8 cellular contexts compared by ENCODE assay signal in the genomic region with DNA sequence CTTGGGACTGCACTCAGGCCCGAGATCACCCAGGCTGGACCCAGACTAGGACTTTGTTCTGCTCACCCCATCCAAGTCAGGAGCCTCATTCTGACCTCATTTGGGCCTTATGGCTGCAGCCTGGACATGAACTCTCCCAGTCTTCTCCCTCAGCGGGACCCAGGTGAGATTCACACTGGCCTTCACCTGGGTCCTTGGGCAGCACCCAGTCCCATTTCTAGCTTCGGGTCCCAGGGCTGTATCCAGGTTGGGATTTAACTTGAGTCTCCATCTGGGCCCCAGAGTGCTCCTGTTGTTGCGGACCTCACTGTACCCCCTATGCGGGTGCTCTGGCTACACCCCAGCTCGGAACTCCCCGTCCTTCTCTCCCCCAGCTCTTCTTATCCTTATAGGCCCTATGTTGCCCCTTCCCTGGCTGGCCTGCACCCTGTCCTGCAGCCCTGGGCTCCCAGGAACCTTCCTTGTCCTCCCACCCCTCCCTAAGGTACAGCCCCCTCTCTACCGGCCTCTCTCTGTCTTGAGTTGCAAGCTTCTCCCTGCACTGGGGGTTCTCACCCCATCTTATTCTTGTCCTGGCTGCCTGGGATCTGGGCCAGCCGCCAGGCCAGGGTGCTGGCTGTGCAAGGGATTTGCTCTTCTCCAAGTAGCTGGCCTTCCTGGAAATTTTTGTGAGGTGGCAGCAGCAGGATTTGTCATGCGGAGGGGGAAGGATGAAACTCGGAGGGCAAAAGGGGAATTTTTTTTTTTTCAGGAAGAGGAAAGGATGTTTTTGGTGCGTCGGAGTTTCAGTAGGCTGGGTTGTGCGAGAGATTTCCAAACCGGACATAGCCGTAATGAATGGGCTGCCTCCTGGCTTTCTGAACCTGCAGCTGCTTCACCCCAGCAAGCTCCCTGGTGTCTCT. TPM values are rescaled to one million over a fixed set of nuclear protein-coding genes. Genes with fewer than 3 reads are reported as not detected.
DNase-seq lines count a peak whose midpoint lies in the region; ATAC-seq and TF ChIP-seq lines count a peak whose summit lies in the region.

No MANE protein-coding gene starts in this region.

- H4K20me1 ChIP-seq in neural cell (ENCODE audit: insufficient read depth): no peaks in the 10 kb centered on the region

- H3K4me1 ChIP-seq in SJCRH30: peaks cover 35% of the 10 kb centered on the region

- H3F3A ChIP-seq in neural cell (ENCODE audit: insufficient read depth, low read length, poor library complexity, severe bottlenecking): no peaks in the 10 kb centered on the region

- intact Hi-C loops in Right ventricle myocardium superior (cut with DNase I) (loop anchor here (10.0 kb wide), 1 partner anchor 241 kb away; a partner anchor contains a TSS), cardiac septum (cut with DNase I) (loop anchor here (2.0 to 5.0 kb wide), 4 partner anchors 92 to 243 kb away; a partner anchor contains a TSS)

- no peaks in the 10 kb centered on the region for H3K9me2 ChIP-seq in neural cell (ENCODE audit: insufficient read depth, low read length)

- TF ChIP-seq RAD21 in neural cell (conservative IDR thresholded peaks at IDR 0.05): no peak

- H3K4me2 ChIP-seq in neural cell (ENCODE audit: low read length): peak overlapping the region; percentile 77

- no peak for TF ChIP-seq EP300 in neural cell (conservative IDR thresholded peaks at IDR 0.05; ENCODE audit: poor library complexity, severe bottlenecking)

- no peak for TF ChIP-seq CTCF in epithelial cell of esophagus (IDR thresholded peaks at IDR 0.05; ENCODE audit: insufficient read depth, low read depth, low read length, missing control alignments)
- peak; percentile 13 for TF ChIP-seq CTCF in neural cell (IDR thresholded peaks at IDR 0.05; ENCODE audit: poor library complexity, severe bottlenecking)

- H3K79me2 ChIP-seq in neural cell (replicated peaks; ENCODE audit: insufficient read depth, low read length): peaks cover 26% of the 10 kb centered on the region

- H3K36me3 ChIP-seq in SJCRH30 (no peaks in the 10 kb centered on the region), neural cell (ENCODE audit: insufficient read depth, low read length) (no peaks in the 10 kb centered on the region)

- peak overlapping the region; percentile 32 for H2AFZ ChIP-seq in neural cell (ENCODE audit: low read depth, low read length)

- H3K9ac ChIP-seq in neural cell (ENCODE audit: low read length): peak overlapping the region; percentile 71

- H3K9me3 ChIP-seq in SJCRH30 (replicated peaks) (no peaks in the 10 kb centered on the region), neural cell (ENCODE audit: low read length) (no peaks in the 10 kb centered on the region)

- no peak overlapping the region for H3K27ac ChIP-seq in SJCRH30
- H3K27ac ChIP-seq in neural cell (ENCODE audit: low read length): no peak overlapping the region

- ATAC-seq in Right ventricle myocardium superior (ENCODE audit: poor library complexity) (no peak), GM18511 (IDR thresholded peaks at IDR 0.05; ENCODE audit: unreplicated experiment) (no peak)

- H3K4me3 ChIP-seq in SJCRH30 (peak overlapping the region; percentile 78), epithelial cell of esophagus (ENCODE audit: low read length) (peak overlapping the region; percentile 74), neural cell (ENCODE audit: low read length) (peak overlapping the region; percentile 93)

- DNase-seq in Right ventricle myocardium superior: peak; percentile 67
- no peak for DNase-seq in cardiac septum (ENCODE audit: low spot score)
- DNase-seq in SJCRH30: peak in 1 of 2 experiments; percentile 66
- peak; percentile 61 for DNase-seq in epithelial cell of esophagus (ENCODE audit: low read depth)
- DNase-seq in NCI-H1930 (lab: John Stamatoyannopoulos, UW): no peak
- DNase-seq in T-helper 9 cell: no peak

- H3K27me3 ChIP-seq in SJCRH30: 0 out of 2 replicates have a peak, but pooled peaks cover under 1% of the 10 kb centered on the region
- H3K27me3 ChIP-seq in neural cell (ENCODE audit: insufficient read depth, low read depth, low read length): no peaks in the 10 kb centered on the region

TF ChIP-seq in neural cell, 6 proteins besides CTCF, POLR2A, EP300 and RAD21:
- TF ChIP-seq MXI1 (conservative IDR thresholded peaks at IDR 0.05; ENCODE audit: poor library complexity, severe bottlenecking) (no peak), POLR2AphosphoS5 (IDR thresholded peaks at IDR 0.05) (no peak), TAF1 (IDR thresholded peaks at IDR 0.05; ENCODE audit: low read depth) (no peak), SMC3 (conservative IDR thresholded peaks at IDR 0.05; ENCODE audit: poor library complexity) (no peak), EZH2 (IDR thresholded peaks at IDR 0.05; ENCODE audit: borderline replicate concordance, insufficient read depth, low read length, poor library complexity, severe bottlenecking) (no peak)
- TF ChIP-seq, protein P1, sequence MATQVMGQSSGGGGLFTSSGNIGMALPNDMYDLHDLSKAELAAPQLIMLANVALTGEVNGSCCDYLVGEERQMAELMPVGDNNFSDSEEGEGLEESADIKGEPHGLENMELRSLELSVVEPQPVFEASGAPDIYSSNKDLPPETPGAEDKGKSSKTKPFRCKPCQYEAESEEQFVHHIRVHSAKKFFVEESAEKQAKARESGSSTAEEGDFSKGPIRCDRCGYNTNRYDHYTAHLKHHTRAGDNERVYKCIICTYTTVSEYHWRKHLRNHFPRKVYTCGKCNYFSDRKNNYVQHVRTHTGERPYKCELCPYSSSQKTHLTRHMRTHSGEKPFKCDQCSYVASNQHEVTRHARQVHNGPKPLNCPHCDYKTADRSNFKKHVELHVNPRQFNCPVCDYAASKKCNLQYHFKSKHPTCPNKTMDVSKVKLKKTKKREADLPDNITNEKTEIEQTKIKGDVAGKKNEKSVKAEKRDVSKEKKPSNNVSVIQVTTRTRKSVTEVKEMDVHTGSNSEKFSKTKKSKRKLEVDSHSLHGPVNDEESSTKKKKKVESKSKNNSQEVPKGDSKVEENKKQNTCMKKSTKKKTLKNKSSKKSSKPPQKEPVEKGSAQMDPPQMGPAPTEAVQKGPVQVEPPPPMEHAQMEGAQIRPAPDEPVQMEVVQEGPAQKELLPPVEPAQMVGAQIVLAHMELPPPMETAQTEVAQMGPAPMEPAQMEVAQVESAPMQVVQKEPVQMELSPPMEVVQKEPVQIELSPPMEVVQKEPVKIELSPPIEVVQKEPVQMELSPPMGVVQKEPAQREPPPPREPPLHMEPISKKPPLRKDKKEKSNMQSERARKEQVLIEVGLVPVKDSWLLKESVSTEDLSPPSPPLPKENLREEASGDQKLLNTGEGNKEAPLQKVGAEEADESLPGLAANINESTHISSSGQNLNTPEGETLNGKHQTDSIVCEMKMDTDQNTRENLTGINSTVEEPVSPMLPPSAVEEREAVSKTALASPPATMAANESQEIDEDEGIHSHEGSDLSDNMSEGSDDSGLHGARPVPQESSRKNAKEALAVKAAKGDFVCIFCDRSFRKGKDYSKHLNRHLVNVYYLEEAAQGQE (IDR thresholded peaks at IDR 0.05; ENCODE audit: borderline replicate concordance): no peak

RNA-seq across cellular contexts. Expression of a gene that starts 0.9 kb away (rescaled TPM):
- total RNA-seq in Right ventricle myocardium superior (30.8 TPM), cardiac septum (70.5 TPM)
- 19.4 and 20.4 TPM in 2 replicates for total RNA-seq in SJCRH30 (2014; rRNA removed; shearing (Covaris generic))
- 5.3 and 8.8 TPM in 2 replicates for polyA plus RNA-seq in neural cell
- 3.7 and 5.2 TPM in 2 replicates for polyA minus RNA-seq in neural cell

RNA-seq across cellular contexts. Expression of a gene that starts 32.2 kb away (rescaled TPM):
- total RNA-seq in Right ventricle myocardium superior (19.1 TPM), cardiac septum (14.4 TPM)
- 5.1 and 5.4 TPM in 2 replicates for total RNA-seq in SJCRH30 (2014; rRNA removed; shearing (Covaris generic))
- 2.5 and 2.8 TPM in 2 replicates for polyA plus RNA-seq in neural cell
- polyA minus RNA-seq in neural cell: 4.9 and 5.9 TPM in 2 replicates

Comparison
In these comparisons a context has a peak if more than half of its experiments do, and no peak if none do; other contexts are left out.
1. DNase-seq: peak in Right ventricle myocardium superior (single experiment) and epithelial cell of esophagus (single experiment); none in cardiac septum (single experiment), NCI-H1930 (0 of 2) and T-helper 9 cell (single experiment).
2. Peak in every context shown above with its lines, with median percentiles within 50 percentile points of each other: H3K4me3 ChIP-seq.